Comparison of ENCODE assay signal across 8 cellular contexts in the genomic region with DNA sequence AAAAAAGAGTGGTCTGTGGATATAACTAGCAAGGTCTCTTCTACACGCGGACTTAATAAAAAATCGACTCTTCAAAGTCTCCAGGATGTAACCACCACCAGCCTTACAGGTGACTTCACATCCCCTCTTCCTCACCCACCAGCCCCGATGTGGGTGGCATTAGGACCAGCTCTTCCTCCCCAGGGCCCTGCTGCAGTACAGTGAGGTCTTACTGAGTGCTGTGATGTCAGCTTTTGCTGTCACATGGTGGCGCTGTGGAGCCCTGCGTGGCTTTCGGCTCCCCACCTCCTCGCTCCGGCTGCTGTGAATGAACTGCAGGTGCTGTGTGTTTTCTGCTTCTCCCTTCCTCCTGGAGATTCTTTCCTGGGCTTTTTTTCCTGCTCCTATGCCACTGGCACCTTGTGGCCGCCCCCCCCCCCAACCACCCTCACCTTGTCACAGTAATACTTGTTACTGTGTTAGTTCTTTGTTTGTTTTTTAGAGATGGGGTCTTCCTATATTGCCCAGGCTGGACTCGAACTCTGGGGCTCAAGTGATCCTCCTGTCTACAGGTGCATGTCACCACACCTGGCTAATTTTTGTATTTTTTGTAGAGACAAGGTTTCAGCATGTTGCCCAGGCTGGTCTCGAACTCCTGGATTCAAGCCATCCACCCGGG. TPM values are rescaled to one million over a fixed set of nuclear protein-coding genes. Genes with fewer than 3 reads are reported as not detected.
DNase-seq lines count a peak whose midpoint lies in the region; ATAC-seq and TF ChIP-seq lines count a peak whose summit lies in the region.

No MANE protein-coding gene starts in this region.

- H3K27ac ChIP-seq in mesendoderm (ENCODE audit: low read depth, low read length) = no peak overlapping the region

- H3K4me3 ChIP-seq in GM12865 (ENCODE audit: low read depth, low read length) (no peak overlapping the region), mesendoderm (ENCODE audit: low read length) (no peak overlapping the region)

- H3K9ac ChIP-seq in mesendoderm (ENCODE audit: low read length) = no peak overlapping the region

- ATAC-seq in GM19455 (IDR thresholded peaks at IDR 0.05; ENCODE audit: unreplicated experiment) = no peak

- H2BK15ac ChIP-seq in mesendoderm (replicated peaks; ENCODE audit: low read depth) = no peak overlapping the region

- WGBS in mesendoderm (ENCODE audit: extremely low coverage, insufficient coverage, low lambda C conversion rate) = no CpG with 5 or more reads among the region's 13 CpGs

- no peaks in the 10 kb centered on the region for H3K27me3 ChIP-seq in mesendoderm (ENCODE audit: insufficient read depth, low read length, poor library complexity)

- peak; percentile 86 for DNase-seq in GM12865 (ENCODE audit: low read depth)
- peak; percentile 89 for DNase-seq in HuH-7 (ENCODE audit: low spot score)
- peak; percentile 80 for DNase-seq in NOMO-1 treated with DMSO at 0.1 percent for 48 hours (lab: John Stamatoyannopoulos, UW; ENCODE audit: unreplicated experiment)
- peak; percentile 64 to 76 for DNase-seq in activated CD8-positive, alpha-beta memory T cell treated with anti-CD3 and anti-CD28 coated beads for 1 hour (ENCODE audit: extremely low read depth in 1 of 2, low read depth in 1 of 2)
- peak; percentile 75 for DNase-seq in effector CD8-positive, alpha-beta T cell (lab: John Stamatoyannopoulos, UW)
- DNase-seq in mesendoderm = peak; percentile 90
- peak; percentile 78 to 79 for DNase-seq in stimulated activated CD8-positive, alpha-beta memory T cell treated with anti-CD3 and anti-CD28 coated beads, Interleukin-2, amount 100 ng/mL, for 48 hours (ENCODE audit: low read depth in 2 of 2)

- no peak overlapping the region for H3K18ac ChIP-seq in mesendoderm (ENCODE audit: low read length)

- no peak overlapping the region for H2AK5ac ChIP-seq in mesendoderm (ENCODE audit: low read length)

- no peak overlapping the region for H4K8ac ChIP-seq in mesendoderm (ENCODE audit: low read depth, low read length)

- H2BK120ac ChIP-seq in mesendoderm (ENCODE audit: low read depth, low read length) = no peak overlapping the region

- no peak overlapping the region for H3K23ac ChIP-seq in mesendoderm (ENCODE audit: low read length)

- H3K56ac ChIP-seq in mesendoderm (ENCODE audit: low read length) = no peak overlapping the region

- H3K4ac ChIP-seq in mesendoderm (ENCODE audit: low read depth, low read length) = no peak overlapping the region

- no peak overlapping the region for H3K4me2 ChIP-seq in mesendoderm (ENCODE audit: low read length)

- no peaks in the 10 kb centered on the region for H3K79me2 ChIP-seq in mesendoderm (ENCODE audit: control insufficient read depth, insufficient read depth, low read length)

- H2BK5ac ChIP-seq in mesendoderm (ENCODE audit: low read length) = no peak overlapping the region

- H4K5ac ChIP-seq in mesendoderm (ENCODE audit: low read length) = no peak overlapping the region

- peak; percentile 94 for TF ChIP-seq CTCF in GM12865 (IDR thresholded peaks at IDR 0.05; ENCODE audit: insufficient read depth, low read depth, low read length, missing control alignments)

- no peaks in the 10 kb centered on the region for H3K79me1 ChIP-seq in mesendoderm (ENCODE audit: low read length)

- no peaks in the 10 kb centered on the region for H3K4me1 ChIP-seq in mesendoderm (ENCODE audit: control insufficient read depth, low read depth, low read length)

- H3K36me3 ChIP-seq in mesendoderm (ENCODE audit: control insufficient read depth, insufficient read depth, low read length) = no peaks in the 10 kb centered on the region

RNA-seq across cellular contexts. Expression of gene RAPGEF1, which starts 15.8 kb away (rescaled TPM):
- 43.2 TPM for polyA plus RNA-seq in mesendoderm (2013, experiment 1 of 2)
- polyA plus RNA-seq in mesendoderm (2013, experiment 2 of 2) = 44.5 TPM
